Comparison of ENCODE assay signal across 20 cellular contexts in genomic region chr20:9531581-9531980, GRCh38. TPM values are rescaled to one million over a fixed set of nuclear protein-coding genes. Genes with fewer than 3 reads are reported as not detected.
DNase-seq lines count a peak whose midpoint lies in the region; ATAC-seq and TF ChIP-seq lines count a peak whose summit lies in the region.
"Had no signal": no experiment of that assay in that cellular context is flagged by ENCODE, and none has a peak within 500 bp of the region (broad histone marks: within the 10 kb centered on the region; RNA-seq: fewer than 3 reads in every experiment).

No MANE protein-coding gene starts in this region.

- DNase-seq in NCI-H146 (lab: John Stamatoyannopoulos, UW) (peak; percentile 16), SK-N-SH (no peak), fibroblast of peridontal ligament (ENCODE audit: extremely low read depth) (peak; percentile 5), iPS-NIHi11 (ENCODE audit: low spot score) (no peak), body of pancreas (no peak)
- no peak for DNase-seq in CD4-positive, alpha-beta T cell
- DNase-seq: DMS79, Kasumi-1, MM.1S, NCI-H1436 treated with DMSO at 0.1 percent for 48 hours, NCI-H2029 treated with DMSO at 0.1 percent for 48 hours, NCI-H226, NCI-H510A treated with DMSO at 0.1 percent for 48 hours, NCI-H82, RPMI8226, SHP77 had no signal

- H3K36me3 ChIP-seq in SK-N-SH (replicated peaks in 1 of 2; ENCODE audit: control insufficient read depth in 1 of 2, insufficient read depth in 2 of 2, low read length in 1 of 2) (peaks cover 0 to 7% of the 10 kb centered on the region in 2 experiments), body of pancreas (replicated peaks in 1 of 2; ENCODE audit: insufficient read depth in 1 of 2, low read depth in 2 of 2) (no peaks in the 10 kb centered on the region)

- H3K9ac ChIP-seq in SK-N-SH: no peak overlapping the region

- H3K27me3 ChIP-seq in SK-N-SH (ENCODE audit: insufficient read depth): no peaks in the 10 kb centered on the region
- no peaks in the 10 kb centered on the region for H3K27me3 ChIP-seq in CD4-positive, alpha-beta T cell (ENCODE audit: control insufficient read depth, insufficient read depth, low read length)
- no peaks in the 10 kb centered on the region for H3K27me3 ChIP-seq in body of pancreas
- H3K27me3 ChIP-seq: BE2C had no signal

- H3K4me1 ChIP-seq in SK-N-SH (ENCODE audit: control insufficient read depth in 1 of 2, insufficient read depth in 2 of 2, low read depth in 1 of 2, low read length in 1 of 2) (peaks cover 15 to 28% of the 10 kb centered on the region in 2 experiments), body of pancreas (no peaks in the 10 kb centered on the region)

- no peaks in the 10 kb centered on the region for H3K4me1 Mint-ChIP-seq in CD4-positive, alpha-beta T cell (ENCODE audit: low read depth)

- TF ChIP-seq EP300 in SK-N-SH (IDR thresholded peaks at IDR 0.05; ENCODE audit: borderline replicate concordance in 1 of 2, low read depth in 1 of 2, low read length in 1 of 2): no peak

- H3K9me3 Mint-ChIP-seq in CD4-positive, alpha-beta T cell: peaks cover 6% of the 10 kb centered on the region

- POLR2A ChIA-PET in SK-N-SH (lab: Yijun Ruan, JAX): interaction anchor here (1.5 to 1.8 kb wide), 2 partner anchors 17 to 40 kb away, joined by 7 to 8 read pairs; partner anchors contain the start of gene LAMP5
- POLR2A ChIA-PET in CD4-positive, alpha-beta T cell (lab: Charles Lee): no interaction called here

- H3K27me3 Mint-ChIP-seq in CD4-positive, alpha-beta T cell: peaks cover 4% of the 10 kb centered on the region

- H2AFZ ChIP-seq in SK-N-SH (ENCODE audit: low read depth): peak overlapping the region; percentile 50; the same call in 1 of the 2 replicates

- H3K9me2 ChIP-seq in SK-N-SH: no peaks in the 10 kb centered on the region

- intact Hi-C loops in CD4-positive, alpha-beta T cell (cut with DNase I, micrococcal nuclease): no loop called here
- intact Hi-C loops in body of pancreas (cut with DNase I): no loop called here

- H3K4me2 ChIP-seq in SK-N-SH: peak overlapping the region; percentile 1; the same call in 1 of the 2 replicates

- no peaks in the 10 kb centered on the region for H3K36me3 Mint-ChIP-seq in CD4-positive, alpha-beta T cell (ENCODE audit: low read depth)

- H3K4me3 Mint-ChIP-seq in CD4-positive, alpha-beta T cell: no peak overlapping the region

- CTCF ChIA-PET in SK-N-SH (lab: Yijun Ruan, JAX): interaction anchor here (1.0 to 3.3 kb wide), 7 partner anchors 9 to 78 kb away, joined by 3 to 21 read pairs (median 3); partner anchors contain the start of gene LAMP5
- CTCF ChIA-PET in CD4-positive, alpha-beta T cell (lab: Charles Lee): no interaction called here

- ATAC-seq in CD4-positive, alpha-beta T cell (ENCODE audit: poor library complexity): no peak
- ATAC-seq in body of pancreas: no peak

- no peak for TF ChIP-seq CTCF in SK-N-SH (IDR thresholded peaks at IDR 0.05)
- no peak for TF ChIP-seq CTCF in CD4-positive, alpha-beta T cell (IDR thresholded peaks at IDR 0.05)
- TF ChIP-seq CTCF in body of pancreas (IDR thresholded peaks at IDR 0.05): no peak

- H3F3A ChIP-seq in SK-N-SH (replicated peaks; ENCODE audit: insufficient read depth): peaks cover 15% of the 10 kb centered on the region

- TF ChIP-seq POLR2A in body of pancreas (IDR thresholded peaks at IDR 0.05): no peak

- WGBS in SK-N-SH (ENCODE audit: low lambda C conversion rate): 50% methylated on average over 2 of the region's 2 CpGs
- 68 to 78% methylated on average over 2 of the region's 2 CpGs for WGBS in body of pancreas, 2 donors

- H4K20me1 ChIP-seq in SK-N-SH (ENCODE audit: insufficient read depth): no peaks in the 10 kb centered on the region

- no peak for TF ChIP-seq RAD21 in SK-N-SH (IDR thresholded peaks at IDR 0.05; ENCODE audit: low read length)

- H3K27ac Mint-ChIP-seq in CD4-positive, alpha-beta T cell: no peak overlapping the region

- H3K27ac ChIP-seq in SK-N-SH (ENCODE audit: low read depth in 2 of 2, low read length in 1 of 2) (peak overlapping the region; percentile 76 to 97), temporal lobe (ENCODE audit: low read depth, low read length) (peak overlapping the region; percentile 27), body of pancreas (no peak overlapping the region)
- no peak overlapping the region for H3K27ac ChIP-seq in CD4-positive, alpha-beta T cell (ENCODE audit: low read depth, low read length)

- H3K4me3 ChIP-seq in SK-N-SH (ENCODE audit: low read depth in 2 of 2, low read length in 1 of 2) (no peak overlapping the region), body of pancreas (no peak overlapping the region)

- H3K79me2 ChIP-seq in SK-N-SH (ENCODE audit: insufficient read depth): no peaks in the 10 kb centered on the region

- H3K9me3 ChIP-seq in SK-N-SH: no peaks in the 10 kb centered on the region
- no peaks in the 10 kb centered on the region for H3K9me3 ChIP-seq in CD4-positive, alpha-beta T cell (ENCODE audit: control insufficient read depth, low read length)
- H3K9me3 ChIP-seq in body of pancreas: no peaks in the 10 kb centered on the region
- H3K9me3 ChIP-seq: BE2C had no signal

TF ChIP-seq in SK-N-SH, 30 proteins besides CTCF, POLR2A, EP300 and RAD21:
- no peak for TF ChIP-seq RXRA (IDR thresholded peaks at IDR 0.05; ENCODE audit: borderline replicate concordance, low read depth)
- no peak for TF ChIP-seq MEF2A (IDR thresholded peaks at IDR 0.05; ENCODE audit: borderline replicate concordance, low read depth)
- TF ChIP-seq POLR2AphosphoS5 (IDR thresholded peaks at IDR 0.05; ENCODE audit: low read depth, low read length): no peak
- no peak for TF ChIP-seq MAX (IDR thresholded peaks at IDR 0.05; ENCODE audit: low read depth)
- TF ChIP-seq GATA2 (CRISPR knock-in tag; IDR thresholded peaks at IDR 0.05): no peak
- no peak for TF ChIP-seq YY1 (IDR thresholded peaks at IDR 0.05; ENCODE audit: low read depth)
- no peak for TF ChIP-seq FOXJ3 (CRISPR knock-in tag; IDR thresholded peaks at IDR 0.05)
- no peak for TF ChIP-seq RCOR1 (IDR thresholded peaks at IDR 0.05; ENCODE audit: low read length)

RNA-seq across cellular contexts. Expression of gene LAMP5, which starts 17.2 kb away (rescaled TPM):
- polyA plus RNA-seq in SK-N-SH (2012; rRNA removed): 4.8 and 10.1 TPM in 2 replicates
- polyA plus RNA-seq in SK-N-SH (2012; cell fraction: cytosol; rRNA removed): 7.1 and 11.5 TPM in 2 replicates
- polyA plus RNA-seq in SK-N-SH (2012; cell fraction: nucleus; rRNA removed): 5.4 and 8.7 TPM in 2 replicates
- total RNA-seq in temporal lobe (5.2 TPM), body of pancreas (not detected)
- under 1 TPM in 1 of 2 experiments, not detected in 1; 0.11 TPM for total RNA-seq in CD4-positive, alpha-beta T cell
- total RNA-seq: A673, OCI-LY7 had no signal

Comparison
In these comparisons a context has a peak if more than half of its experiments do, and no peak if none do; other contexts are left out.
1. DNase-seq: peak in NCI-H146 (single experiment) and fibroblast of peridontal ligament (single experiment); none in SK-N-SH (single experiment), CD4-positive, alpha-beta T cell (0 of 10), iPS-NIHi11 (single experiment) and body of pancreas (0 of 4).
2. H3K27ac ChIP-seq: peak in SK-N-SH (2 of 2) and temporal lobe (single experiment); none in CD4-positive, alpha-beta T cell (single experiment) and body of pancreas (0 of 4).